1 cellular context compared by ENCODE assay signal in genomic region chr11:10902301-10902700, GRCh38.
TF ChIP-seq lines count a peak whose summit lies in the region.

No MANE protein-coding gene starts in this region.

TF ChIP-seq in K562, 482 proteins besides CTCF, POLR2A, EP300 and RAD21 (continued from another document):
- TF ChIP-seq, protein P1, sequence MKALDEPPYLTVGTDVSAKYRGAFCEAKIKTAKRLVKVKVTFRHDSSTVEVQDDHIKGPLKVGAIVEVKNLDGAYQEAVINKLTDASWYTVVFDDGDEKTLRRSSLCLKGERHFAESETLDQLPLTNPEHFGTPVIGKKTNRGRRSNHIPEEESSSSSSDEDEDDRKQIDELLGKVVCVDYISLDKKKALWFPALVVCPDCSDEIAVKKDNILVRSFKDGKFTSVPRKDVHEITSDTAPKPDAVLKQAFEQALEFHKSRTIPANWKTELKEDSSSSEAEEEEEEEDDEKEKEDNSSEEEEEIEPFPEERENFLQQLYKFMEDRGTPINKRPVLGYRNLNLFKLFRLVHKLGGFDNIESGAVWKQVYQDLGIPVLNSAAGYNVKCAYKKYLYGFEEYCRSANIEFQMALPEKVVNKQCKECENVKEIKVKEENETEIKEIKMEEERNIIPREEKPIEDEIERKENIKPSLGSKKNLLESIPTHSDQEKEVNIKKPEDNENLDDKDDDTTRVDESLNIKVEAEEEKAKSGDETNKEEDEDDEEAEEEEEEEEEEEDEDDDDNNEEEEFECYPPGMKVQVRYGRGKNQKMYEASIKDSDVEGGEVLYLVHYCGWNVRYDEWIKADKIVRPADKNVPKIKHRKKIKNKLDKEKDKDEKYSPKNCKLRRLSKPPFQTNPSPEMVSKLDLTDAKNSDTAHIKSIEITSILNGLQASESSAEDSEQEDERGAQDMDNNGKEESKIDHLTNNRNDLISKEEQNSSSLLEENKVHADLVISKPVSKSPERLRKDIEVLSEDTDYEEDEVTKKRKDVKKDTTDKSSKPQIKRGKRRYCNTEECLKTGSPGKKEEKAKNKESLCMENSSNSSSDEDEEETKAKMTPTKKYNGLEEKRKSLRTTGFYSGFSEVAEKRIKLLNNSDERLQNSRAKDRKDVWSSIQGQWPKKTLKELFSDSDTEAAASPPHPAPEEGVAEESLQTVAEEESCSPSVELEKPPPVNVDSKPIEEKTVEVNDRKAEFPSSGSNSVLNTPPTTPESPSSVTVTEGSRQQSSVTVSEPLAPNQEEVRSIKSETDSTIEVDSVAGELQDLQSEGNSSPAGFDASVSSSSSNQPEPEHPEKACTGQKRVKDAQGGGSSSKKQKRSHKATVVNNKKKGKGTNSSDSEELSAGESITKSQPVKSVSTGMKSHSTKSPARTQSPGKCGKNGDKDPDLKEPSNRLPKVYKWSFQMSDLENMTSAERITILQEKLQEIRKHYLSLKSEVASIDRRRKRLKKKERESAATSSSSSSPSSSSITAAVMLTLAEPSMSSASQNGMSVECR (CRISPR knock-in tag; IDR thresholded peaks at IDR 0.05): no peak
- TF ChIP-seq CEBPG (CRISPR knock-in tag; IDR thresholded peaks at IDR 0.05) (no peak), CEBPG (tag; conservative IDR thresholded peaks at IDR 0.05 in 1 of 2, IDR thresholded peaks at IDR 0.05 in 1 of 2) (peak in 1 of 2 experiments; percentile 31; a peak in 1 of 4 replicates), ZNF785 (CRISPR knock-in tag; IDR thresholded peaks at IDR 0.05) (no peak), ZSCAN29 (IDR thresholded peaks at IDR 0.05) (no peak), BRD9 (IDR thresholded peaks at IDR 0.05; ENCODE audit: low read depth, partially characterized antibody) (no peak), ZNF140 (CRISPR knock-in tag; IDR thresholded peaks at IDR 0.05) (no peak), L3MBTL2 (IDR thresholded peaks at IDR 0.05) (no peak), KDM5B (IDR thresholded peaks at IDR 0.05; ENCODE audit: insufficient replicate concordance, low read depth, low read length) (no peak), TCF7L2 (IDR thresholded peaks at IDR 0.05; ENCODE audit: low read depth, low read length) (no peak), CEBPZ (IDR thresholded peaks at IDR 0.05; ENCODE audit: borderline replicate concordance, low read depth, low read length) (no peak), TCF3 (CRISPR knock-in tag; IDR thresholded peaks at IDR 0.05) (no peak), E2F1 (CRISPR knock-in tag; IDR thresholded peaks at IDR 0.05) (no peak), ELF2 (CRISPR knock-in tag; IDR thresholded peaks at IDR 0.05) (0 out of 2 replicates have a peak, but pooled peaks have one; percentile 9), NFIC (IDR thresholded peaks at IDR 0.05) (0 out of 2 replicates have a peak, but pooled peaks have one; percentile 10), HDAC3 (IDR thresholded peaks at IDR 0.05; ENCODE audit: borderline replicate concordance, partially characterized antibody) (no peak), TFE3 (CRISPR knock-in tag; IDR thresholded peaks at IDR 0.05) (no peak), THRB (CRISPR knock-in tag; conservative IDR thresholded peaks at IDR 0.05) (no peak), ATF7 (IDR thresholded peaks at IDR 0.05) (no peak), HEY1 (CRISPR knock-in tag; IDR thresholded peaks at IDR 0.05; ENCODE audit: borderline replicate concordance) (no peak), NKRF (IDR thresholded peaks at IDR 0.05; ENCODE audit: borderline replicate concordance) (no peak), GTF2A2 (tag; IDR thresholded peaks at IDR 0.05) (0 out of 2 replicates have a peak, but pooled peaks have one; percentile 49), NCOA4 (IDR thresholded peaks at IDR 0.05; ENCODE audit: partially characterized antibody) (no peak), SIN3B (IDR thresholded peaks at IDR 0.05; ENCODE audit: low read depth) (no peak), PRMT5 (CRISPR knock-in tag; IDR thresholded peaks at IDR 0.05) (no peak), DMBX1 (CRISPR knock-in tag; IDR thresholded peaks at IDR 0.05; ENCODE audit: borderline replicate concordance) (0 out of 2 replicates have a peak, but pooled peaks have one; percentile 18), ARID2 (IDR thresholded peaks at IDR 0.05) (0 out of 2 replicates have a peak, but pooled peaks have one; percentile 2), LEF1 (IDR thresholded peaks at IDR 0.05) (no peak), RBM22 (IDR thresholded peaks at IDR 0.05; ENCODE audit: low read depth, low read length, poor library complexity, severe bottlenecking) (no peak), RFX1 (IDR thresholded peaks at IDR 0.05) (0 out of 2 replicates have a peak, but pooled peaks have one; percentile 14), CBFA2T3 (IDR thresholded peaks at IDR 0.05) (no peak), ELF4 (CRISPR knock-in tag; IDR thresholded peaks at IDR 0.05) (no peak), ZNF274 (IDR thresholded peaks at IDR 0.05; ENCODE audit: borderline replicate concordance, low read depth, low read length) (no peak)
- TF ChIP-seq, protein P2, sequence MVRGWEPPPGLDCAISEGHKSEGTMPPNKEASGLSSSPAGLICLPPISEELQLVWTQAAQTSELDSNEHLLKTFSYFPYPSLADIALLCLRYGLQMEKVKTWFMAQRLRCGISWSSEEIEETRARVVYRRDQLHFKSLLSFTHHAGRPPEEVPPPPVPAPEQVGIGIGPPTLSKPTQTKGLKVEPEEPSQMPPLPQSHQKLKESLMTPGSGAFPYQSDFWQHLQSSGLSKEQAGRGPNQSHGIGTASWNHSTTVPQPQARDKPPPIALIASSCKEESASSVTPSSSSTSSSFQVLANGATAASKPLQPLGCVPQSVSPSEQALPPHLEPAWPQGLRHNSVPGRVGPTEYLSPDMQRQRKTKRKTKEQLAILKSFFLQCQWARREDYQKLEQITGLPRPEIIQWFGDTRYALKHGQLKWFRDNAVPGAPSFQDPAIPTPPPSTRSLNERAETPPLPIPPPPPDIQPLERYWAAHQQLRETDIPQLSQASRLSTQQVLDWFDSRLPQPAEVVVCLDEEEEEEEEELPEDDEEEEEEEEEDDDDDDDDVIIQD (CRISPR knock-in tag; IDR thresholded peaks at IDR 0.05): no peak
- TF ChIP-seq, protein P3, sequence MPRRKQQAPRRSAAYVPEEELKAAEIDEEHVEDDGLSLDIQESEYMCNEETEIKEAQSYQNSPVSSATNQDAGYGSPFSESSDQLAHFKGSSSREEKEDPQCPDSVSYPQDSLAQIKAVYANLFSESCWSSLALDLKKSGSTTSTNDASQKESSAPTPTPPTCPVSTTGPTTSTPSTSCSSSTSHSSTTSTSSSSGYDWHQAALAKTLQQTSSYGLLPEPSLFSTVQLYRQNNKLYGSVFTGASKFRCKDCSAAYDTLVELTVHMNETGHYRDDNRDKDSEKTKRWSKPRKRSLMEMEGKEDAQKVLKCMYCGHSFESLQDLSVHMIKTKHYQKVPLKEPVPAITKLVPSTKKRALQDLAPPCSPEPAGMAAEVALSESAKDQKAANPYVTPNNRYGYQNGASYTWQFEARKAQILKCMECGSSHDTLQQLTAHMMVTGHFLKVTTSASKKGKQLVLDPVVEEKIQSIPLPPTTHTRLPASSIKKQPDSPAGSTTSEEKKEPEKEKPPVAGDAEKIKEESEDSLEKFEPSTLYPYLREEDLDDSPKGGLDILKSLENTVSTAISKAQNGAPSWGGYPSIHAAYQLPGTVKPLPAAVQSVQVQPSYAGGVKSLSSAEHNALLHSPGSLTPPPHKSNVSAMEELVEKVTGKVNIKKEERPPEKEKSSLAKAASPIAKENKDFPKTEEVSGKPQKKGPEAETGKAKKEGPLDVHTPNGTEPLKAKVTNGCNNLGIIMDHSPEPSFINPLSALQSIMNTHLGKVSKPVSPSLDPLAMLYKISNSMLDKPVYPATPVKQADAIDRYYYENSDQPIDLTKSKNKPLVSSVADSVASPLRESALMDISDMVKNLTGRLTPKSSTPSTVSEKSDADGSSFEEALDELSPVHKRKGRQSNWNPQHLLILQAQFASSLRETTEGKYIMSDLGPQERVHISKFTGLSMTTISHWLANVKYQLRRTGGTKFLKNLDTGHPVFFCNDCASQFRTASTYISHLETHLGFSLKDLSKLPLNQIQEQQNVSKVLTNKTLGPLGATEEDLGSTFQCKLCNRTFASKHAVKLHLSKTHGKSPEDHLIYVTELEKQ (CRISPR knock-in tag; IDR thresholded peaks at IDR 0.05): no peak
- TF ChIP-seq, protein P4, sequence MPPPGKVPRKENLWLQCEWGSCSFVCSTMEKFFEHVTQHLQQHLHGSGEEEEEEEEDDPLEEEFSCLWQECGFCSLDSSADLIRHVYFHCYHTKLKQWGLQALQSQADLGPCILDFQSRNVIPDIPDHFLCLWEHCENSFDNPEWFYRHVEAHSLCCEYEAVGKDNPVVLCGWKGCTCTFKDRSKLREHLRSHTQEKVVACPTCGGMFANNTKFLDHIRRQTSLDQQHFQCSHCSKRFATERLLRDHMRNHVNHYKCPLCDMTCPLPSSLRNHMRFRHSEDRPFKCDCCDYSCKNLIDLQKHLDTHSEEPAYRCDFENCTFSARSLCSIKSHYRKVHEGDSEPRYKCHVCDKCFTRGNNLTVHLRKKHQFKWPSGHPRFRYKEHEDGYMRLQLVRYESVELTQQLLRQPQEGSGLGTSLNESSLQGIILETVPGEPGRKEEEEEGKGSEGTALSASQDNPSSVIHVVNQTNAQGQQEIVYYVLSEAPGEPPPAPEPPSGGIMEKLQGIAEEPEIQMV (tag; conservative IDR thresholded peaks at IDR 0.05; ENCODE audit: low read depth): 0 out of 2 replicates have a peak, but pooled peaks have one; percentile 4
